Comparison of ENCODE assay signal across 8 cellular contexts in the genomic region with DNA sequence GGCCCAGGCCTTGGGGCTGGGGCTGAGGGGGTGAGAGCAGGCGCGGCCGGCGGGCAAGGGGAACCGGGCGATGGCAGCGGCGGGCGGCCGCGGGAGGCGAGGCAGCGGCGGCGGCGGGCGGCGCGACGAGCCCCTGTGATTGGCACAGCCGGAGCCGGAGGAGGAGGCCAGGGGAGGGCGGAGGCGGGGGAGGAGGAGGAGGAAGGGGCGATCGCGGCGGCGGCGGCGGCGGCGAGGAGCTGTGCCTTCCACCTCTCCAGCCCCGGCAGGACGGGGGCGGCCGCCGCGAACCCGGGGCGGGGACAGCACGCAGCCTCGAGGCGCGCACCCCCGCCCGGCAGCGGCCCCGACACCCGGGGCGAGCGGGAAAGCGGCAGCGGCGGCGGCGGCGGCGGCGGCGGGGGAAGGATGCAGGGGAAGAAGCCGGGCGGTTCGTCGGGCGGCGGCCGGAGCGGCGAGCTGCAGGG.
DNase-seq lines count a peak whose midpoint lies in the region; FAIRE-seq and TF ChIP-seq lines count a peak whose summit lies in the region.

A gene (plus strand): TSS at position 208 of the 467 bp plus-strand sequence.

- H3K79me2 ChIP-seq in MM.1S (ENCODE audit: low read length): peaks cover 20% of the 10 kb centered on the region; the same call in 1 of the 2 replicates

- H3K4me3 ChIP-seq in MM.1S (ENCODE audit: low read length): peak within 1 kb of the TSS; percentile 68

- peak; percentile 49 for TF ChIP-seq POLR2A in H54 (IDR thresholded peaks at IDR 0.05; ENCODE audit: low read depth, low read length)

- TF ChIP-seq CTCF in MM.1S (IDR thresholded peaks at IDR 0.05; ENCODE audit: low read length): no peak
- no peak for TF ChIP-seq CTCF in VCaP (conservative IDR thresholded peaks at IDR 0.05)
- TF ChIP-seq CTCF in GM13976 (IDR thresholded peaks at IDR 0.05; ENCODE audit: borderline replicate concordance, control extremely low read depth, extremely low read depth, insufficient read depth, missing control alignments): no peak

- H2AFZ ChIP-seq in MM.1S (ENCODE audit: low read length): peak within 1 kb of the TSS; percentile 70

- H3K27ac ChIP-seq in MM.1S (ENCODE audit: low read length): peak within 1 kb of the TSS; percentile 64; the same call in 1 of the 2 replicates
- peak within 1 kb of the TSS; percentile 71 for H3K27ac ChIP-seq in VCaP

- no peak for FAIRE-seq in H54 (lab: Jason Lieb, UNC)

- H3K27me3 ChIP-seq in MM.1S (replicated peaks; ENCODE audit: insufficient read depth, low read length): no peaks in the 10 kb centered on the region

- in situ Hi-C loops in GM13976 (cut with MboI; ENCODE audit: low sequenced_read_pairs, unreplicated experiment): no loop called here

- H4K20me1 ChIP-seq in MM.1S (ENCODE audit: insufficient read depth, low read length): no peaks in the 10 kb centered on the region

- H3K9me2 ChIP-seq in MM.1S (replicated peaks; ENCODE audit: insufficient read depth, low read length): no peaks in the 10 kb centered on the region

- peaks cover 40% of the 10 kb centered on the region for H3K4me1 ChIP-seq in MM.1S (ENCODE audit: low read length)

- H3K9ac ChIP-seq in MM.1S (ENCODE audit: low read length): peak within 1 kb of the TSS; percentile 63; the same call in 1 of the 2 replicates

- DNase-seq in EH (ENCODE audit: low read depth) (peak; percentile 67), H54 (ENCODE audit: insufficient read length, low spot score) (peak; percentile 27), MM.1S (peak; percentile 71), kidney tubule cell (ENCODE audit: low spot score) (peak; percentile 80), GM13976 (ENCODE audit: low spot score) (no peak)
- DNase-seq in central memory CD4-positive, alpha-beta T cell: peak; percentile 78
- peak; percentile 64 to 70 for DNase-seq in stimulated activated CD4-positive, alpha-beta T cell treated with anti-CD3 and anti-CD28 coated beads, Interleukin-1b, Interleukin-23, amount 100 ng/mL, for 4 hours (ENCODE audit: low read depth in 2 of 2)

- H3K36me3 ChIP-seq in MM.1S (replicated peaks; ENCODE audit: insufficient read depth, low read length): no peaks in the 10 kb centered on the region

- H3K4me2 ChIP-seq in MM.1S (ENCODE audit: low read depth, low read length): peak within 1 kb of the TSS; percentile 74

- no peaks in the 10 kb centered on the region for H3K9me3 ChIP-seq in MM.1S (replicated peaks; ENCODE audit: insufficient read depth, low read length)

- H3F3A ChIP-seq in MM.1S (ENCODE audit: insufficient read depth, low read length): peaks cover 25% of the 10 kb centered on the region
